8 cellular contexts compared by ENCODE assay signal in genomic region chr5:151675225-151675955, GRCh38. TPM values are rescaled to one million over a fixed set of nuclear protein-coding genes. Genes with fewer than 3 reads are reported as not detected.
DNase-seq lines count a peak whose midpoint lies in the region; ATAC-seq, FAIRE-seq and TF ChIP-seq lines count a peak whose summit lies in the region.

No MANE protein-coding gene starts in this region.

- peak overlapping the region; percentile 75 for H2AK5ac ChIP-seq in mesendoderm (ENCODE audit: low read length)

- BruUV-seq in HepG2 (replicated peaks; lab: Mats Ljungman, UMichigan): no TSS peak

- H3K4me2 ChIP-seq in HepG2 (ENCODE audit: low read depth, low read length) (no peak overlapping the region), mesendoderm (ENCODE audit: low read length) (no peak overlapping the region)

- in situ Hi-C loops in HepG2 (cut with HindIII; ENCODE audit: extremely low pct_ligation_motif_present, low pct_unique_long_range_greater_than_20kb): no loop called here
- in situ Hi-C loops in brain microvascular endothelial cell (cut with HindIII; ENCODE audit: low pct_ligation_motif_present, low sequenced_read_pairs): no loop called here

- no peaks in the 10 kb centered on the region for H3K79me2 ChIP-seq in HepG2 (ENCODE audit: insufficient read depth, low read length)
- peaks cover 28% of the 10 kb centered on the region for H3K79me2 ChIP-seq in mesendoderm (ENCODE audit: control insufficient read depth, insufficient read depth, low read length)

- peak overlapping the region; percentile 97 for H3K4ac ChIP-seq in mesendoderm (ENCODE audit: low read depth, low read length)

- H3K56ac ChIP-seq in mesendoderm (ENCODE audit: low read length): peak overlapping the region; percentile 82

- H2AFZ ChIP-seq in HepG2 (ENCODE audit: low read length): no peak overlapping the region

- H4K8ac ChIP-seq in mesendoderm (ENCODE audit: low read depth, low read length): peak overlapping the region; percentile 59

- H3K27me3 ChIP-seq in liver (ENCODE audit: control insufficient read depth in 4 of 4, insufficient read depth in 4 of 4, low read length in 3 of 4) (no peaks in the 10 kb centered on the region), HepG2 (ENCODE audit: control insufficient read depth in 1 of 2, insufficient read depth in 2 of 2, low read length in 2 of 2) (no peaks in the 10 kb centered on the region), brain microvascular endothelial cell (replicated peaks) (no peaks in the 10 kb centered on the region), mesendoderm (ENCODE audit: insufficient read depth, low read length, poor library complexity) (no peaks in the 10 kb centered on the region)

- TF ChIP-seq CTCF in liver (IDR thresholded peaks at IDR 0.05; ENCODE audit: low read depth, low read length, missing input control): no peak
- no peak for TF ChIP-seq CTCF in HepG2 (CRISPR knock-in tag; IDR thresholded peaks at IDR 0.05)
- TF ChIP-seq CTCF in brain microvascular endothelial cell (IDR thresholded peaks at IDR 0.05; ENCODE audit: low read depth, low read length, missing control alignments): no peak
- no peak for TF ChIP-seq CTCF in omental fat pad (IDR thresholded peaks at IDR 0.05)

- peak overlapping the region; percentile 99 for H2BK5ac ChIP-seq in mesendoderm (ENCODE audit: low read length)

- H2BK15ac ChIP-seq in mesendoderm (replicated peaks; ENCODE audit: low read depth): peak overlapping the region; percentile 94

- POLR2A ChIA-PET in HepG2 (lab: Yijun Ruan, JAX): no interaction called here

- TF ChIP-seq RAD21 in liver (IDR thresholded peaks at IDR 0.05) (no peak), HepG2 (CRISPR knock-in tag; IDR thresholded peaks at IDR 0.05) (no peak)

- WGBS in liver: 65% methylated on average over 1 of the region's 1 CpG
- 25% methylated on average over 1 of the region's 1 CpG for WGBS in HepG2 (ENCODE audit: low lambda C conversion rate)
- no CpG with 5 or more reads among the region's 1 CpG for WGBS in mesendoderm (ENCODE audit: extremely low coverage, insufficient coverage, low lambda C conversion rate)

- H3K23ac ChIP-seq in mesendoderm (ENCODE audit: low read length): no peak overlapping the region

- H2BK120ac ChIP-seq in mesendoderm (ENCODE audit: low read depth, low read length): peak overlapping the region; percentile 98

- TF ChIP-seq POLR2A in HepG2 (IDR thresholded peaks at IDR 0.05; ENCODE audit: insufficient read depth in 1 of 2, low read depth in 2 of 2, low read length in 2 of 2): no peak

- H3K79me1 ChIP-seq in mesendoderm (ENCODE audit: low read length): peaks cover 33% of the 10 kb centered on the region

- H3K27ac ChIP-seq in liver (ENCODE audit: low read depth in 1 of 2, low read length in 2 of 2): peak overlapping the region; percentile 64 to 71
- H3K27ac ChIP-seq in HepG2 (ENCODE audit: extremely low read length, insufficient read depth, low read length): no peak overlapping the region
- peak overlapping the region; percentile 72 for H3K27ac ChIP-seq in brain microvascular endothelial cell
- H3K27ac ChIP-seq in mesendoderm (ENCODE audit: low read depth, low read length): peak overlapping the region; percentile 95

- H3K4me1 ChIP-seq in liver (ENCODE audit: control insufficient read depth in 4 of 4, insufficient read depth in 4 of 4, low read length in 3 of 4): peaks cover 0 to 3% (median 2%) of the 10 kb centered on the region in 4 donors
- peaks cover 20% of the 10 kb centered on the region for H3K4me1 ChIP-seq in HepG2 (ENCODE audit: insufficient read depth, low read length)
- H3K4me1 ChIP-seq in mesendoderm (ENCODE audit: control insufficient read depth, low read depth, low read length): peaks cover 50% of the 10 kb centered on the region

- CTCF ChIA-PET in HepG2 (lab: Yijun Ruan, JAX; ENCODE audit: low intra/inter-chr PET ratio, low total read pairs): no interaction called here

- H3K18ac ChIP-seq in mesendoderm (ENCODE audit: low read length): peak overlapping the region; percentile 95

- intact Hi-C loops in HepG2 (cut with micrococcal nuclease; ENCODE audit: unreplicated experiment): no loop called here

- H3K4me3 ChIP-seq in liver (ENCODE audit: low read depth in 1 of 3, low read length in 3 of 3): no peak overlapping the region
- H3K4me3 ChIP-seq in HepG2 (replicated peaks in 1 of 3; ENCODE audit: insufficient read depth in 1 of 3, low read depth in 2 of 3, low read length in 3 of 3): no peak overlapping the region
- no peak overlapping the region for H3K4me3 ChIP-seq in brain microvascular endothelial cell (ENCODE audit: low read depth, low read length)
- no peak overlapping the region for H3K4me3 ChIP-seq in mesendoderm (ENCODE audit: low read length)

- H3K36me3 ChIP-seq in liver (ENCODE audit: control insufficient read depth in 4 of 4, insufficient read depth in 3 of 4, low read depth in 1 of 4, low read length in 3 of 4) (no peaks in the 10 kb centered on the region), HepG2 (replicated peaks in 1 of 2; ENCODE audit: control insufficient read depth in 1 of 2, insufficient read depth in 2 of 2, low read length in 2 of 2) (no peaks in the 10 kb centered on the region; a peak in 1 of 5 replicates), brain microvascular endothelial cell (replicated peaks) (peaks cover 97% of the 10 kb centered on the region), mesendoderm (ENCODE audit: control insufficient read depth, insufficient read depth, low read length) (peaks cover 31% of the 10 kb centered on the region)

- no peaks in the 10 kb centered on the region for H4K20me1 ChIP-seq in HepG2 (ENCODE audit: insufficient read depth, low read length)

- FAIRE-seq in HepG2 (lab: Jason Lieb, UNC): no peak

- H4K5ac ChIP-seq in mesendoderm (ENCODE audit: low read length): peak overlapping the region; percentile 91

- H3K9me3 ChIP-seq in liver (ENCODE audit: control insufficient read depth in 4 of 4, low read length in 3 of 4): no peaks in the 10 kb centered on the region
- no peaks in the 10 kb centered on the region for H3K9me3 ChIP-seq in HepG2 (ENCODE audit: low read length)

- TF ChIP-seq EP300 in HepG2 (IDR thresholded peaks at IDR 0.05; ENCODE audit: low read depth in 2 of 2, low read length in 2 of 2): no peak
- TF ChIP-seq EP300 in HepG2 (CRISPR knock-in tag; IDR thresholded peaks at IDR 0.05; ENCODE audit: borderline replicate concordance): no peak

- ATAC-seq in HepG2 (no peak), HG02571 (IDR thresholded peaks at IDR 0.05; ENCODE audit: unreplicated experiment) (no peak), omental fat pad (ENCODE audit: low FRiP score) (no peak)

- H3K9ac ChIP-seq in liver (ENCODE audit: low read depth in 1 of 2, low read length in 2 of 2) (no peak overlapping the region), HepG2 (ENCODE audit: insufficient read depth, low read depth, low read length) (no peak overlapping the region), mesendoderm (ENCODE audit: low read length) (peak overlapping the region; percentile 49)

- DNase-seq in HepG2 (ENCODE audit: low spot score): no peak
- no peak for DNase-seq in brain microvascular endothelial cell
- DNase-seq in mesendoderm: peak; percentile 88
- no peak for DNase-seq in hypothalamus (lab: John Stamatoyannopoulos, UW)
- DNase-seq in NCI-H1930 (lab: John Stamatoyannopoulos, UW): no peak
- DNase-seq in omental fat pad (ENCODE audit: low spot score): no peak

TF ChIP-seq in liver, 16 proteins besides CTCF, POLR2A, EP300 and RAD21 (continues in another document):
- TF ChIP-seq FOXA1 (IDR thresholded peaks at IDR 0.05): no peak
- TF ChIP-seq SP1 (IDR thresholded peaks at IDR 0.05): peak; percentile 19
- no peak for TF ChIP-seq EGR1 (IDR thresholded peaks at IDR 0.05; ENCODE audit: low read depth in 2 of 2)
- no peak for TF ChIP-seq MAX (IDR thresholded peaks at IDR 0.05)

RNA-seq across cellular contexts. Expression of gene SPARC, which starts 11.3 kb away (rescaled TPM):
- total RNA-seq in liver: 100 to 1,000 TPM in 1 of 2 donors, 10 to 100 TPM in 1; 96.6 to 116 TPM
- 100 to 1,000 TPM; 104 to 269 TPM for polyA plus RNA-seq in liver
- total RNA-seq in HepG2 (2016; rRNA removed; fragmentation: Illumina TruSeq; extraction: Trizol): 75.5 and 192 TPM in 2 replicates
- 9.1 and 9.9 TPM in 2 replicates for total RNA-seq in HepG2 (2016; cell fraction: cytosol; rRNA removed; fragmentation: Illumina TruSeq; extraction: Trizol; ENCODE audit: low read depth)
- total RNA-seq in HepG2 (2016; cell fraction: insoluble cytoplasmic fraction; rRNA removed; fragmentation: Illumina TruSeq; extraction: Trizol): 71.7 and 190 TPM in 2 replicates
- total RNA-seq in HepG2 (2016; cell fraction: membrane; rRNA removed; fragmentation: Illumina TruSeq; extraction: Trizol): 37.6 and 38.8 TPM in 2 replicates
- 149 and 175 TPM in 2 replicates for total RNA-seq in HepG2 (2016; cell fraction: nucleus; rRNA removed; fragmentation: Illumina TruSeq; extraction: Trizol)
- 65.0 and 76.7 TPM in 2 replicates for polyA plus RNA-seq in HepG2 (2011; rRNA removed)
- 54.8 and 70.7 TPM in 2 replicates for polyA plus RNA-seq in HepG2 (2011; cell fraction: cytosol; rRNA removed)
- polyA plus RNA-seq in HepG2 (2011; cell fraction: nucleus; rRNA removed): 37.4 and 43.1 TPM in 2 replicates
- 35.8 and 37.1 TPM in 2 replicates for polyA plus RNA-seq in HepG2 (2012)
- 23.5 and 31.8 TPM in 2 replicates for polyA plus RNA-seq in HepG2 (2016; cell fraction: cytosol; fragmentation: Illumina TruSeq; extraction: Trizol; ENCODE audit: low read depth)
- polyA plus RNA-seq in HepG2 (2016; cell fraction: insoluble cytoplasmic fraction; fragmentation: Illumina TruSeq; extraction: Trizol; ENCODE audit: low read depth): 109 and 123 TPM in 2 replicates
- polyA plus RNA-seq in HepG2 (2016; cell fraction: membrane; fragmentation: Illumina TruSeq; extraction: Trizol; ENCODE audit: low read depth): 43.6 and 45.2 TPM in 2 replicates
- polyA plus RNA-seq in HepG2 (2016; cell fraction: nucleus; fragmentation: Illumina TruSeq; extraction: Trizol; ENCODE audit: insufficient read depth, low read depth): 354 and 386 TPM in 2 replicates
- 64.6 TPM in 1 of 2 replicates, not detected in the other for polyA minus RNA-seq in HepG2 (2011; rRNA and poly(A)+ RNA removed; ENCODE audit: low replicate concordance)
- polyA minus RNA-seq in HepG2 (2011; cell fraction: cytosol; rRNA and poly(A)+ RNA removed): 30.4 and 42.5 TPM in 2 replicates
- polyA minus RNA-seq in HepG2 (2011; cell fraction: nucleus; rRNA and poly(A)+ RNA removed): 9.7 and 14.0 TPM in 2 replicates
- 371 TPM for polyA plus RNA-seq in mesendoderm (2013, experiment 1 of 2)
- 377 TPM for polyA plus RNA-seq in mesendoderm (2013, experiment 2 of 2)
- total RNA-seq in omental fat pad: 1,000 to 10,000 TPM in 1 of 4 donors, 100 to 1,000 TPM in 3; 579 to 1,303 (median 656) TPM
